In the genomic region with DNA sequence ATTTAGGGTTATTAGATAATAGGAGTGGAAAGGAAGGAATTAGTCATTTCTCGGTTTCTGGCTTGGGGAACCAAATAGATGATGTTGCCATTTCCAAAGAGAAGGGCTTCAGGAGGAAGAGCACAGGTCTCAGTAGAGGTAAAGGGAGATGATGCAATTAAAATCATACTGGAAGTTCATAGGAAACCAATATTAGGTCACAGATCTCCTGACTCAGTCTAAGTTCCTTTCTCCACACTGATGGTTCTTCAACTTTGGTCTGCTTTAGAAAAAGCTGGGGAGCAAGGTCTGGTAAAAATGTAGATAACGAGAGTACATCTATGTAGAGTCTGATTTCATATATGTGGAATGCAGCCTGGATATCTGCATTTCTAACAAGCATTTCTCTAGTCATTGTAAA, we compare ENCODE assay signal across 20 cellular contexts.
"Had no signal": no experiment of that assay in that cellular context is flagged by ENCODE, and none has a peak within 500 bp of the region (broad histone marks: within the 10 kb centered on the region; RNA-seq: fewer than 3 reads in every experiment).

No MANE protein-coding gene starts in this region.

- H3K9me3 ChIP-seq: gastrocnemius medialis, heart right ventricle, psoas muscle, spleen, thyroid gland, upper lobe of left lung, uterus had no signal

- DNase-seq: cortex of kidney; dorsolateral prefrontal cortex; effector CD8-positive, alpha-beta T cell; gastrocnemius medialis; heart right ventricle; hypothalamus; kidney glomerular epithelial cell; naive thymus-derived CD4-positive, alpha-beta T cell; nephron progenitor cell; psoas muscle; spleen; stimulated activated CD4-positive, alpha-beta T cell treated with anti-CD3 and anti-CD28 coated beads, Interleukin-15, amount 100 ng/mL, for 24 hours; stimulated activated CD4-positive, alpha-beta T cell treated with anti-CD3 and anti-CD28 coated beads, Interleukin-1b, Interleukin-23, amount 100 ng/mL, for 48 hours; stimulated activated CD4-positive, alpha-beta T cell treated with anti-CD3 and anti-CD28 coated beads, Interleukin-4, amount 100 ng/mL, for 24 hours; stimulated activated naive B cell treated with anti-CD40 and anti-IgM and Interleukin-4, amounts not matched to agents 10 μg/mL and 1 μg/mL and 100 μg/mL, for 72 hours; thyroid gland; upper lobe of left lung; uterus had no signal

- H3K4me1 Mint-ChIP-seq: naive thymus-derived CD4-positive, alpha-beta T cell; nephron progenitor cell; stimulated activated naive B cell treated with anti-CD40 and anti-IgM and Interleukin-4, amounts not matched to agents 10 μg/mL and 1 μg/mL and 100 μg/mL, for 72 hours had no signal

- H3K36me3 Mint-ChIP-seq: stimulated activated naive B cell treated with anti-CD40 and anti-IgM and Interleukin-4, amounts not matched to agents 10 μg/mL and 1 μg/mL and 100 μg/mL, for 72 hours had no signal

- H3K4me1 ChIP-seq: gastrocnemius medialis, heart right ventricle, psoas muscle, spleen, thyroid gland, upper lobe of left lung, uterus had no signal

- H3K27ac ChIP-seq: dorsolateral prefrontal cortex, gastrocnemius medialis, heart right ventricle, psoas muscle, spleen, thyroid gland, upper lobe of left lung, uterus had no signal

- H3K27me3 ChIP-seq: dorsolateral prefrontal cortex, gastrocnemius medialis, spleen, thyroid gland, upper lobe of left lung, uterus had no signal

- H3K4me3 ChIP-seq: dorsolateral prefrontal cortex, gastrocnemius medialis, heart right ventricle, psoas muscle, spleen, thyroid gland, upper lobe of left lung, uterus had no signal

- H3K9me3 Mint-ChIP-seq: naive thymus-derived CD4-positive, alpha-beta T cell; nephron progenitor cell; stimulated activated naive B cell treated with anti-CD40 and anti-IgM and Interleukin-4, amounts not matched to agents 10 μg/mL and 1 μg/mL and 100 μg/mL, for 72 hours had no signal

- H3K4me3 Mint-ChIP-seq: naive thymus-derived CD4-positive, alpha-beta T cell; nephron progenitor cell; stimulated activated naive B cell treated with anti-CD40 and anti-IgM and Interleukin-4, amounts not matched to agents 10 μg/mL and 1 μg/mL and 100 μg/mL, for 72 hours had no signal

- H3K27me3 Mint-ChIP-seq: stimulated activated naive B cell treated with anti-CD40 and anti-IgM and Interleukin-4, amounts not matched to agents 10 μg/mL and 1 μg/mL and 100 μg/mL, for 72 hours had no signal

- H3K36me3 ChIP-seq: gastrocnemius medialis, heart right ventricle, spleen, thyroid gland, upper lobe of left lung, uterus had no signal

- ATAC-seq: esophagus mucosa; gastrocnemius medialis; heart right ventricle; naive thymus-derived CD4-positive, alpha-beta T cell; psoas muscle; sciatic nerve; stimulated activated naive B cell treated with anti-CD40 and anti-IgM and Interleukin-4, amounts not matched to agents 10 μg/mL and 1 μg/mL and 100 μg/mL, for 72 hours had no signal

- H3K27ac Mint-ChIP-seq: naive thymus-derived CD4-positive, alpha-beta T cell; nephron progenitor cell; stimulated activated naive B cell treated with anti-CD40 and anti-IgM and Interleukin-4, amounts not matched to agents 10 μg/mL and 1 μg/mL and 100 μg/mL, for 72 hours had no signal
